12 cellular contexts compared by ENCODE assay signal in genomic region chr18:55328301-55328700, GRCh38.
DNase-seq lines count a peak whose midpoint lies in the region; ATAC-seq, FAIRE-seq and TF ChIP-seq lines count a peak whose summit lies in the region.
"Had no signal": no experiment of that assay in that cellular context is flagged by ENCODE, and none has a peak within 500 bp of the region (broad histone marks: within the 10 kb centered on the region; RNA-seq: fewer than 3 reads in every experiment).

No MANE protein-coding gene starts in this region.

- intact Hi-C loops in endothelial cell of umbilical vein (cut with micrococcal nuclease), result loop anchor here (1.0 to 10.0 kb wide), 9 partner anchors 10 to 874 kb away; no protein-coding TSS in a partner anchor
- intact Hi-C loops in pancreas (cut with DNase I), result no loop called here
- intact Hi-C loops in Calu3 (cut with micrococcal nuclease; ENCODE audit: unreplicated experiment), result loop anchor here (10.0 kb wide), 1 partner anchor 94 kb away; no protein-coding TSS in a partner anchor

- H3K9me1 ChIP-seq in endothelial cell of umbilical vein (replicated peaks; ENCODE audit: control insufficient read depth, extremely low read depth, insufficient read depth, low read length), result no peaks in the 10 kb centered on the region

- POLR2A ChIA-PET in endothelial cell of umbilical vein (lab: Charles Lee), result no interaction called here

- peak; percentile 36 for TF ChIP-seq POLR2A in endothelial cell of umbilical vein (IDR thresholded peaks at IDR 0.05; ENCODE audit: low read depth, low read length)

- dilution Hi-C loops in endothelial cell of umbilical vein (cut with MboI; ENCODE audit: extremely low pct_ligation_motif_present, low sequenced_read_pairs), result no loop called here

- peak; percentile 84 for DNase-seq in EH (ENCODE audit: low read depth)
- DNase-seq in endothelial cell of umbilical vein (ENCODE audit: low read depth, low spot score), result peak; percentile 96
- no peak for DNase-seq in pancreas
- no peak for DNase-seq in Calu3
- no peak for DNase-seq in C1 segment of cervical spinal cord (lab: John Stamatoyannopoulos, UW)
- DNase-seq in stimulated activated naive CD8-positive, alpha-beta T cell treated with anti-CD3 and anti-CD28 coated beads, Interleukin-15, Interleukin-2, amounts not matched to agents 100 U/mL and 50 U/mL, for 24 hours, result no peak
- DNase-seq in omental fat pad (ENCODE audit: low spot score), result no peak
- DNase-seq: COR-L47, kidney glomerular epithelial cell, NCI-H1694 had no signal

- no peaks in the 10 kb centered on the region for H3F3A ChIP-seq in Loucy (ENCODE audit: low read depth)

- H3K9me3 ChIP-seq in Loucy (ENCODE audit: insufficient read depth, low read depth, low read length) (no peaks in the 10 kb centered on the region), endothelial cell of umbilical vein (replicated peaks; ENCODE audit: control insufficient read depth, insufficient read depth, low read length) (no peaks in the 10 kb centered on the region), pancreas (no peaks in the 10 kb centered on the region)

- H3K79me2 ChIP-seq in Loucy (ENCODE audit: insufficient read depth, low read length), result no peaks in the 10 kb centered on the region
- peaks cover 50% of the 10 kb centered on the region for H3K79me2 ChIP-seq in endothelial cell of umbilical vein (ENCODE audit: control insufficient read depth, insufficient read depth, low read length)

- peak in 3 of 4 donors; percentile 24 to 61 (median 41) for ATAC-seq in pancreas
- ATAC-seq in stimulated activated naive CD8-positive, alpha-beta T cell treated with anti-CD3 and anti-CD28 coated beads, Interleukin-15, Interleukin-2, amounts not matched to agents 100 U/mL and 50 U/mL, for 24 hours, result no peak
- ATAC-seq in omental fat pad (ENCODE audit: low FRiP score), result no peak

- H3K27ac ChIP-seq in endothelial cell of umbilical vein (ENCODE audit: insufficient read depth, low read depth, low read length) (peak overlapping the region; percentile 92), pancreas (peak overlapping the region in 1 of 4 donors; percentile 10)

- no peaks in the 10 kb centered on the region for H3K4me1 Mint-ChIP-seq in Calu3 (ENCODE audit: low read depth, unreplicated experiment)

- H3K4me1 ChIP-seq in Loucy (ENCODE audit: insufficient read depth, low read length, poor library complexity, severe bottlenecking) (peaks cover 20% of the 10 kb centered on the region), endothelial cell of umbilical vein (ENCODE audit: control insufficient read depth, extremely low read depth, insufficient read depth, low read length) (peaks cover 69% of the 10 kb centered on the region), pancreas (peaks cover 0 to 4% (median 0%) of the 10 kb centered on the region in 3 donors)

- H3K36me3 ChIP-seq in Loucy (ENCODE audit: insufficient read depth, low read length) (no peaks in the 10 kb centered on the region), endothelial cell of umbilical vein (ENCODE audit: control insufficient read depth in 2 of 2, extremely low read depth in 1 of 2, insufficient read depth in 2 of 2, low read length in 2 of 2) (no peaks in the 10 kb centered on the region), pancreas (no peaks in the 10 kb centered on the region)

- FAIRE-seq in endothelial cell of umbilical vein (lab: Jason Lieb, UNC) (peak; percentile 92), pancreas (lab: Jason Lieb, UNC) (no peak)
- FAIRE-seq: TTC549 had no signal

- H3K27me3 ChIP-seq in Loucy (ENCODE audit: insufficient read depth, low read length, poor library complexity, severe bottlenecking), result no peaks in the 10 kb centered on the region
- no peaks in the 10 kb centered on the region for H3K27me3 ChIP-seq in endothelial cell of umbilical vein (ENCODE audit: control insufficient read depth in 2 of 2, insufficient read depth in 2 of 2, low read length in 2 of 2)
- peaks cover 0 to 46% (median 7%) of the 10 kb centered on the region in 4 donors for H3K27me3 ChIP-seq in pancreas

- no peak overlapping the region for H3K27ac Mint-ChIP-seq in Calu3 (ENCODE audit: unreplicated experiment)

- H3K9ac ChIP-seq in Loucy (ENCODE audit: low read depth, low read length, poor library complexity, severe bottlenecking) (no peak overlapping the region), endothelial cell of umbilical vein (replicated peaks; ENCODE audit: extremely low read depth, insufficient read depth, low read length) (peak overlapping the region; percentile 91)

- H4K20me1 ChIP-seq in Loucy (ENCODE audit: insufficient read depth, low read length, poor library complexity, severe bottlenecking) (no peaks in the 10 kb centered on the region), endothelial cell of umbilical vein (replicated peaks; ENCODE audit: control insufficient read depth, extremely low read depth, insufficient read depth, low read length) (no peaks in the 10 kb centered on the region)

- peak overlapping the region; percentile 18 for H3K4me2 ChIP-seq in Loucy (ENCODE audit: low read depth, low read length, poor library complexity, severe bottlenecking)
- H3K4me2 ChIP-seq in endothelial cell of umbilical vein (ENCODE audit: insufficient read depth, low read length), result peak overlapping the region; percentile 77

- no peaks in the 10 kb centered on the region for H3K9me2 ChIP-seq in Loucy (replicated peaks; ENCODE audit: low read depth, low read length)

- WGBS in pancreas, 2 donors, result 70 to 72% methylated on average over 4 of the region's 4 CpGs

- TF ChIP-seq CTCF in Loucy (conservative IDR thresholded peaks at IDR 0.05; ENCODE audit: low read length) (no peak), endothelial cell of umbilical vein (IDR thresholded peaks at IDR 0.05; ENCODE audit: extremely low read depth in 1 of 2, insufficient read depth in 1 of 2, low read depth in 1 of 2, low read length in 2 of 2) (no peak), pancreas (IDR thresholded peaks at IDR 0.05) (no peak), Calu3 (IDR thresholded peaks at IDR 0.05; ENCODE audit: unreplicated experiment) (no peak), omental fat pad (IDR thresholded peaks at IDR 0.05) (no peak)

- no peak overlapping the region for H3K4me3 ChIP-seq in Loucy (ENCODE audit: low read length, poor library complexity, severe bottlenecking)
- H3K4me3 ChIP-seq in endothelial cell of umbilical vein (replicated peaks in 1 of 3; ENCODE audit: insufficient read depth in 1 of 3, low read depth in 1 of 3, low read length in 3 of 3), result peak overlapping the region in 1 of 3 experiments; percentile 19
- no peak overlapping the region for H3K4me3 ChIP-seq in pancreas

- CTCF ChIA-PET in endothelial cell of umbilical vein (lab: Charles Lee) (interaction anchor here (0.8 to 1.6 kb wide), 6 partner anchors 9 to 454 kb away, joined by 3 to 7 read pairs (median 3); no protein-coding TSS in a partner anchor), Calu3 (lab: Charles Lee) (no interaction called here)

- H3K36me3 Mint-ChIP-seq in Calu3 (ENCODE audit: insufficient read depth, unreplicated experiment), result no peaks in the 10 kb centered on the region

- no peaks in the 10 kb centered on the region for H3K27me3 Mint-ChIP-seq in Calu3 (ENCODE audit: unreplicated experiment)

- no peaks in the 10 kb centered on the region for H3K9me3 Mint-ChIP-seq in Calu3 (ENCODE audit: low read depth, unreplicated experiment)

- H3K4me3 Mint-ChIP-seq in Calu3 (ENCODE audit: low read depth, unreplicated experiment), result no peak overlapping the region

- BruUV-seq in endothelial cell of umbilical vein (replicated peaks; lab: Mats Ljungman, UMichigan) (no TSS peak), Calu3 (replicated peaks; lab: Mats Ljungman, UMichigan) (no TSS peak)

- no peak overlapping the region for H2AFZ ChIP-seq in Loucy (ENCODE audit: low read length)
- no peak overlapping the region for H2AFZ ChIP-seq in endothelial cell of umbilical vein (ENCODE audit: low read depth, low read length)

TF ChIP-seq in endothelial cell of umbilical vein, 7 proteins besides CTCF, POLR2A, EP300 and RAD21:
- peak; percentile 82 for TF ChIP-seq FOS (IDR thresholded peaks at IDR 0.05; ENCODE audit: borderline replicate concordance, insufficient read depth, low read length)
- TF ChIP-seq GATA2 (IDR thresholded peaks at IDR 0.05; ENCODE audit: insufficient read depth, insufficient read length, low read depth, low read length), result peak; percentile 35
- TF ChIP-seq JUN (IDR thresholded peaks at IDR 0.05; ENCODE audit: borderline replicate concordance, insufficient read depth, insufficient read length, low read depth), result peak; percentile 97
- peak; percentile 87 for TF ChIP-seq POLR2AphosphoS5 (IDR thresholded peaks at IDR 0.05; ENCODE audit: insufficient read depth, low read depth, low read length)
- no peak for TF ChIP-seq MYC (IDR thresholded peaks at IDR 0.05; ENCODE audit: low read depth, low read length)
- TF ChIP-seq MAX (IDR thresholded peaks at IDR 0.05; ENCODE audit: insufficient read depth, insufficient read length), result no peak
- TF ChIP-seq EZH2 (IDR thresholded peaks at IDR 0.05; ENCODE audit: borderline replicate concordance, low read depth, low read length, severe bottlenecking), result no peak

Comparison
In these comparisons a context has a peak if more than half of its experiments do, and no peak if none do; other contexts are left out.
1. DNase-seq: peak in EH (single experiment) and endothelial cell of umbilical vein (single experiment); none in pancreas (0 of 6), Calu3 (single experiment), C1 segment of cervical spinal cord (0 of 14), stimulated activated naive CD8-positive, alpha-beta T cell treated with anti-CD3 and anti-CD28 coated beads, Interleukin-15, Interleukin-2, amounts not matched to agents 100 U/mL and 50 U/mL, for 24 hours (single experiment) and omental fat pad (single experiment).
2. ATAC-seq: peak in pancreas (3 of 4); none in stimulated activated naive CD8-positive, alpha-beta T cell treated with anti-CD3 and anti-CD28 coated beads, Interleukin-15, Interleukin-2, amounts not matched to agents 100 U/mL and 50 U/mL, for 24 hours (single experiment) and omental fat pad (single experiment).
3. intact Hi-C loops: an anchor here in endothelial cell of umbilical vein (1.0 to 10.0 kb wide) and Calu3 (10.0 kb wide); none called in pancreas.